In the genomic region with DNA sequence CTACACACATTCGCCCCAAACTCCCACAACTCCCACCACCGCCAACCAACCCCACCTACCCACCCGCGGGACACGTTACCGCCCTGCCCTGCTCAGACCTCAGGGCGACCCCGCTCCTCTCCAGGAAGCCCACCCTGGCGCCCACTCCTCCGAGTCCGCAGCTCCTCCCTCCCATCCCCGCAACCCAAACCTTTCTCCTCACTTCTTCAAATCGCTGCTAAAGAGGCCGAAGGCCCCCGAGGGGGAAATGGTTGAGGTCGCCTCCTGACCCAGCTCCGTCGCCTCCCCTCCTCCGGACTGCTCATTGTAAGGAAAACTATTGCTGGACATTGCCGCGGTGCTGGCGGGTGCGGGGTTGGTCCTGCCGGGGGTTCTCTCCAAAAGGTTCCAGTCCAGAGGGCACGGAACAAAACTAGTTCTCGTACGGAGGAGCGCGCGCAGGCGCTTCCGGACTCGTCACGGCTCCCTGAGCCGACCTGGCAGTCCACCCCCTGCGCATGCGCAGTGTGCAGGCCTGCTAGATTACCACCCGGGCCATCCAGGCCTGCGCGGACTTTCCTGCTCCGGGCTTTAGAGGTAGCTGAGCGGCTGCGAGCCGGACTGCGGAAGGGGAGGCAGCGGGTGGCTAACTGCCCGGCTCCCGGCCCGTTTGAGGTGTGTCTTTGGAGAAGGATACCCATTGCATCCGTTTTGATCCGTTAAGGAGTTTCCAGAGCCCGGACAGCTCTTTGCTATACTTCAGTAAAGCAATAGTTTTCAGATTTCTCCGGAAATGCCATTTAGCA, we compare ENCODE assay signal across 1 cellular context.
TF ChIP-seq lines count a peak whose summit lies in the region.

A gene with protein sequence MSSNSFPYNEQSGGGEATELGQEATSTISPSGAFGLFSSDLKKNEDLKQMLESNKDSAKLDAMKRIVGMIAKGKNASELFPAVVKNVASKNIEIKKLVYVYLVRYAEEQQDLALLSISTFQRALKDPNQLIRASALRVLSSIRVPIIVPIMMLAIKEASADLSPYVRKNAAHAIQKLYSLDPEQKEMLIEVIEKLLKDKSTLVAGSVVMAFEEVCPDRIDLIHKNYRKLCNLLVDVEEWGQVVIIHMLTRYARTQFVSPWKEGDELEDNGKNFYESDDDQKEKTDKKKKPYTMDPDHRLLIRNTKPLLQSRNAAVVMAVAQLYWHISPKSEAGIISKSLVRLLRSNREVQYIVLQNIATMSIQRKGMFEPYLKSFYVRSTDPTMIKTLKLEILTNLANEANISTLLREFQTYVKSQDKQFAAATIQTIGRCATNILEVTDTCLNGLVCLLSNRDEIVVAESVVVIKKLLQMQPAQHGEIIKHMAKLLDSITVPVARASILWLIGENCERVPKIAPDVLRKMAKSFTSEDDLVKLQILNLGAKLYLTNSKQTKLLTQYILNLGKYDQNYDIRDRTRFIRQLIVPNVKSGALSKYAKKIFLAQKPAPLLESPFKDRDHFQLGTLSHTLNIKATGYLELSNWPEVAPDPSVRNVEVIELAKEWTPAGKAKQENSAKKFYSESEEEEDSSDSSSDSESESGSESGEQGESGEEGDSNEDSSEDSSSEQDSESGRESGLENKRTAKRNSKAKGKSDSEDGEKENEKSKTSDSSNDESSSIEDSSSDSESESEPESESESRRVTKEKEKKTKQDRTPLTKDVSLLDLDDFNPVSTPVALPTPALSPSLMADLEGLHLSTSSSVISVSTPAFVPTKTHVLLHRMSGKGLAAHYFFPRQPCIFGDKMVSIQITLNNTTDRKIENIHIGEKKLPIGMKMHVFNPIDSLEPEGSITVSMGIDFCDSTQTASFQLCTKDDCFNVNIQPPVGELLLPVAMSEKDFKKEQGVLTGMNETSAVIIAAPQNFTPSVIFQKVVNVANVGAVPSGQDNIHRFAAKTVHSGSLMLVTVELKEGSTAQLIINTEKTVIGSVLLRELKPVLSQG (minus strand): TSS at position 449 of the 785 bp plus-strand sequence. CDS start 119 bp downstream, at position 330.

TF ChIP-seq in GM12878, 131 proteins besides CTCF, POLR2A, EP300 and RAD21 (continued from another document and continues in another):
- TF ChIP-seq, protein P1, sequence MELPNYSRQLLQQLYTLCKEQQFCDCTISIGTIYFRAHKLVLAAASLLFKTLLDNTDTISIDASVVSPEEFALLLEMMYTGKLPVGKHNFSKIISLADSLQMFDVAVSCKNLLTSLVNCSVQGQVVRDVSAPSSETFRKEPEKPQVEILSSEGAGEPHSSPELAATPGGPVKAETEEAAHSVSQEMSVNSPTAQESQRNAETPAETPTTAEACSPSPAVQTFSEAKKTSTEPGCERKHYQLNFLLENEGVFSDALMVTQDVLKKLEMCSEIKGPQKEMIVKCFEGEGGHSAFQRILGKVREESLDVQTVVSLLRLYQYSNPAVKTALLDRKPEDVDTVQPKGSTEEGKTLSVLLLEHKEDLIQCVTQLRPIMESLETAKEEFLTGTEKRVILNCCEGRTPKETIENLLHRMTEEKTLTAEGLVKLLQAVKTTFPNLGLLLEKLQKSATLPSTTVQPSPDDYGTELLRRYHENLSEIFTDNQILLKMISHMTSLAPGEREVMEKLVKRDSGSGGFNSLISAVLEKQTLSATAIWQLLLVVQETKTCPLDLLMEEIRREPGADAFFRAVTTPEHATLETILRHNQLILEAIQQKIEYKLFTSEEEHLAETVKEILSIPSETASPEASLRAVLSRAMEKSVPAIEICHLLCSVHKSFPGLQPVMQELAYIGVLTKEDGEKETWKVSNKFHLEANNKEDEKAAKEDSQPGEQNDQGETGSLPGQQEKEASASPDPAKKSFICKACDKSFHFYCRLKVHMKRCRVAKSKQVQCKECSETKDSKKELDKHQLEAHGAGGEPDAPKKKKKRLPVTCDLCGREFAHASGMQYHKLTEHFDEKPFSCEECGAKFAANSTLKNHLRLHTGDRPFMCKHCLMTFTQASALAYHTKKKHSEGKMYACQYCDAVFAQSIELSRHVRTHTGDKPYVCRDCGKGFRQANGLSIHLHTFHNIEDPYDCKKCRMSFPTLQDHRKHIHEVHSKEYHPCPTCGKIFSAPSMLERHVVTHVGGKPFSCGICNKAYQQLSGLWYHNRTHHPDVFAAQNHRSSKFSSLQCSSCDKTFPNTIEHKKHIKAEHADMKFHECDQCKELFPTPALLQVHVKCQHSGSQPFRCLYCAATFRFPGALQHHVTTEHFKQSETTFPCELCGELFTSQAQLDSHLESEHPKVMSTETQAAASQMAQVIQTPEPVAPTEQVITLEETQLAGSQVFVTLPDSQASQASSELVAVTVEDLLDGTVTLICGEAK (IDR thresholded peaks at IDR 0.05; ENCODE audit: borderline replicate concordance): peak; percentile 68
- TF ChIP-seq HDAC2 (IDR thresholded peaks at IDR 0.05) (no peak), CHD1 (IDR thresholded peaks at IDR 0.05; ENCODE audit: low read depth, low read length) (peak; percentile 17; the same call in 1 of the 2 replicates), SMAD5 (IDR thresholded peaks at IDR 0.05; ENCODE audit: low read depth) (peak; percentile 75; the same call in 1 of the 2 replicates), SREBF2 (IDR thresholded peaks at IDR 0.05; ENCODE audit: low read length) (no peak), EED (IDR thresholded peaks at IDR 0.05; ENCODE audit: low read depth) (peak; percentile 86), ZNF274 (IDR thresholded peaks at IDR 0.05; ENCODE audit: insufficient read depth, insufficient read length) (no peak), MEF2A (IDR thresholded peaks at IDR 0.05; ENCODE audit: insufficient read depth, low read depth, low read length) (no peak; the same call in 1 of the 2 replicates), NFYA (IDR thresholded peaks at IDR 0.05; ENCODE audit: borderline replicate concordance, low read depth, low read length) (no peak), SMARCA5 (IDR thresholded peaks at IDR 0.05) (0 out of 2 replicates have a peak, but pooled peaks have one; percentile 18), POLR2AphosphoS5 (IDR thresholded peaks at IDR 0.05; ENCODE audit: low read length) (peak; percentile 81), YBX1 (IDR thresholded peaks at IDR 0.05) (no peak)
- TF ChIP-seq, protein P2, sequence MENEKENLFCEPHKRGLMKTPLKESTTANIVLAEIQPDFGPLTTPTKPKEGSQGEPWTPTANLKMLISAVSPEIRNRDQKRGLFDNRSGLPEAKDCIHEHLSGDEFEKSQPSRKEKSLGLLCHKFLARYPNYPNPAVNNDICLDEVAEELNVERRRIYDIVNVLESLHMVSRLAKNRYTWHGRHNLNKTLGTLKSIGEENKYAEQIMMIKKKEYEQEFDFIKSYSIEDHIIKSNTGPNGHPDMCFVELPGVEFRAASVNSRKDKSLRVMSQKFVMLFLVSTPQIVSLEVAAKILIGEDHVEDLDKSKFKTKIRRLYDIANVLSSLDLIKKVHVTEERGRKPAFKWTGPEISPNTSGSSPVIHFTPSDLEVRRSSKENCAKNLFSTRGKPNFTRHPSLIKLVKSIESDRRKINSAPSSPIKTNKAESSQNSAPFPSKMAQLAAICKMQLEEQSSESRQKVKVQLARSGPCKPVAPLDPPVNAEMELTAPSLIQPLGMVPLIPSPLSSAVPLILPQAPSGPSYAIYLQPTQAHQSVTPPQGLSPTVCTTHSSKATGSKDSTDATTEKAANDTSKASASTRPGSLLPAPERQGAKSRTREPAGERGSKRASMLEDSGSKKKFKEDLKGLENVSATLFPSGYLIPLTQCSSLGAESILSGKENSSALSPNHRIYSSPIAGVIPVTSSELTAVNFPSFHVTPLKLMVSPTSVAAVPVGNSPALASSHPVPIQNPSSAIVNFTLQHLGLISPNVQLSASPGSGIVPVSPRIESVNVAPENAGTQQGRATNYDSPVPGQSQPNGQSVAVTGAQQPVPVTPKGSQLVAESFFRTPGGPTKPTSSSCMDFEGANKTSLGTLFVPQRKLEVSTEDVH (IDR thresholded peaks at IDR 0.05; ENCODE audit: low read depth, partially characterized antibody): no peak
- TF ChIP-seq, protein P3, sequence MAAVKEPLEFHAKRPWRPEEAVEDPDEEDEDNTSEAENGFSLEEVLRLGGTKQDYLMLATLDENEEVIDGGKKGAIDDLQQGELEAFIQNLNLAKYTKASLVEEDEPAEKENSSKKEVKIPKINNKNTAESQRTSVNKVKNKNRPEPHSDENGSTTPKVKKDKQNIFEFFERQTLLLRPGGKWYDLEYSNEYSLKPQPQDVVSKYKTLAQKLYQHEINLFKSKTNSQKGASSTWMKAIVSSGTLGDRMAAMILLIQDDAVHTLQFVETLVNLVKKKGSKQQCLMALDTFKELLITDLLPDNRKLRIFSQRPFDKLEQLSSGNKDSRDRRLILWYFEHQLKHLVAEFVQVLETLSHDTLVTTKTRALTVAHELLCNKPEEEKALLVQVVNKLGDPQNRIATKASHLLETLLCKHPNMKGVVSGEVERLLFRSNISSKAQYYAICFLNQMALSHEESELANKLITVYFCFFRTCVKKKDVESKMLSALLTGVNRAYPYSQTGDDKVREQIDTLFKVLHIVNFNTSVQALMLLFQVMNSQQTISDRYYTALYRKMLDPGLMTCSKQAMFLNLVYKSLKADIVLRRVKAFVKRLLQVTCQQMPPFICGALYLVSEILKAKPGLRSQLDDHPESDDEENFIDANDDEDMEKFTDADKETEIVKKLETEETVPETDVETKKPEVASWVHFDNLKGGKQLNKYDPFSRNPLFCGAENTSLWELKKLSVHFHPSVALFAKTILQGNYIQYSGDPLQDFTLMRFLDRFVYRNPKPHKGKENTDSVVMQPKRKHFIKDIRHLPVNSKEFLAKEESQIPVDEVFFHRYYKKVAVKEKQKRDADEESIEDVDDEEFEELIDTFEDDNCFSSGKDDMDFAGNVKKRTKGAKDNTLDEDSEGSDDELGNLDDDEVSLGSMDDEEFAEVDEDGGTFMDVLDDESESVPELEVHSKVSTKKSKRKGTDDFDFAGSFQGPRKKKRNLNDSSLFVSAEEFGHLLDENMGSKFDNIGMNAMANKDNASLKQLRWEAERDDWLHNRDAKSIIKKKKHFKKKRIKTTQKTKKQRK (IDR thresholded peaks at IDR 0.05; ENCODE audit: low read depth, low read length): no peak
- TF ChIP-seq, protein P4, sequence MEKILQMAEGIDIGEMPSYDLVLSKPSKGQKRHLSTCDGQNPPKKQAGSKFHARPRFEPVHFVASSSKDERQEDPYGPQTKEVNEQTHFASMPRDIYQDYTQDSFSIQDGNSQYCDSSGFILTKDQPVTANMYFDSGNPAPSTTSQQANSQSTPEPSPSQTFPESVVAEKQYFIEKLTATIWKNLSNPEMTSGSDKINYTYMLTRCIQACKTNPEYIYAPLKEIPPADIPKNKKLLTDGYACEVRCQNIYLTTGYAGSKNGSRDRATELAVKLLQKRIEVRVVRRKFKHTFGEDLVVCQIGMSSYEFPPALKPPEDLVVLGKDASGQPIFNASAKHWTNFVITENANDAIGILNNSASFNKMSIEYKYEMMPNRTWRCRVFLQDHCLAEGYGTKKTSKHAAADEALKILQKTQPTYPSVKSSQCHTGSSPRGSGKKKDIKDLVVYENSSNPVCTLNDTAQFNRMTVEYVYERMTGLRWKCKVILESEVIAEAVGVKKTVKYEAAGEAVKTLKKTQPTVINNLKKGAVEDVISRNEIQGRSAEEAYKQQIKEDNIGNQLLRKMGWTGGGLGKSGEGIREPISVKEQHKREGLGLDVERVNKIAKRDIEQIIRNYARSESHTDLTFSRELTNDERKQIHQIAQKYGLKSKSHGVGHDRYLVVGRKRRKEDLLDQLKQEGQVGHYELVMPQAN (conservative IDR thresholded peaks at IDR 0.05): peak; percentile 33
- TF ChIP-seq, protein P5, sequence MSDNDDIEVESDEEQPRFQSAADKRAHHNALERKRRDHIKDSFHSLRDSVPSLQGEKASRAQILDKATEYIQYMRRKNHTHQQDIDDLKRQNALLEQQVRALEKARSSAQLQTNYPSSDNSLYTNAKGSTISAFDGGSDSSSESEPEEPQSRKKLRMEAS (IDR thresholded peaks at IDR 0.05; ENCODE audit: low read depth, low read length): peak; percentile 63; the same call in 1 of the 2 replicates
- TF ChIP-seq, protein P6, sequence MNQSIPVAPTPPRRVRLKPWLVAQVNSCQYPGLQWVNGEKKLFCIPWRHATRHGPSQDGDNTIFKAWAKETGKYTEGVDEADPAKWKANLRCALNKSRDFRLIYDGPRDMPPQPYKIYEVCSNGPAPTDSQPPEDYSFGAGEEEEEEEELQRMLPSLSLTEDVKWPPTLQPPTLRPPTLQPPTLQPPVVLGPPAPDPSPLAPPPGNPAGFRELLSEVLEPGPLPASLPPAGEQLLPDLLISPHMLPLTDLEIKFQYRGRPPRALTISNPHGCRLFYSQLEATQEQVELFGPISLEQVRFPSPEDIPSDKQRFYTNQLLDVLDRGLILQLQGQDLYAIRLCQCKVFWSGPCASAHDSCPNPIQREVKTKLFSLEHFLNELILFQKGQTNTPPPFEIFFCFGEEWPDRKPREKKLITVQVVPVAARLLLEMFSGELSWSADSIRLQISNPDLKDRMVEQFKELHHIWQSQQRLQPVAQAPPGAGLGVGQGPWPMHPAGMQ (IDR thresholded peaks at IDR 0.05; ENCODE audit: borderline replicate concordance): no peak
- TF ChIP-seq, protein P7, sequence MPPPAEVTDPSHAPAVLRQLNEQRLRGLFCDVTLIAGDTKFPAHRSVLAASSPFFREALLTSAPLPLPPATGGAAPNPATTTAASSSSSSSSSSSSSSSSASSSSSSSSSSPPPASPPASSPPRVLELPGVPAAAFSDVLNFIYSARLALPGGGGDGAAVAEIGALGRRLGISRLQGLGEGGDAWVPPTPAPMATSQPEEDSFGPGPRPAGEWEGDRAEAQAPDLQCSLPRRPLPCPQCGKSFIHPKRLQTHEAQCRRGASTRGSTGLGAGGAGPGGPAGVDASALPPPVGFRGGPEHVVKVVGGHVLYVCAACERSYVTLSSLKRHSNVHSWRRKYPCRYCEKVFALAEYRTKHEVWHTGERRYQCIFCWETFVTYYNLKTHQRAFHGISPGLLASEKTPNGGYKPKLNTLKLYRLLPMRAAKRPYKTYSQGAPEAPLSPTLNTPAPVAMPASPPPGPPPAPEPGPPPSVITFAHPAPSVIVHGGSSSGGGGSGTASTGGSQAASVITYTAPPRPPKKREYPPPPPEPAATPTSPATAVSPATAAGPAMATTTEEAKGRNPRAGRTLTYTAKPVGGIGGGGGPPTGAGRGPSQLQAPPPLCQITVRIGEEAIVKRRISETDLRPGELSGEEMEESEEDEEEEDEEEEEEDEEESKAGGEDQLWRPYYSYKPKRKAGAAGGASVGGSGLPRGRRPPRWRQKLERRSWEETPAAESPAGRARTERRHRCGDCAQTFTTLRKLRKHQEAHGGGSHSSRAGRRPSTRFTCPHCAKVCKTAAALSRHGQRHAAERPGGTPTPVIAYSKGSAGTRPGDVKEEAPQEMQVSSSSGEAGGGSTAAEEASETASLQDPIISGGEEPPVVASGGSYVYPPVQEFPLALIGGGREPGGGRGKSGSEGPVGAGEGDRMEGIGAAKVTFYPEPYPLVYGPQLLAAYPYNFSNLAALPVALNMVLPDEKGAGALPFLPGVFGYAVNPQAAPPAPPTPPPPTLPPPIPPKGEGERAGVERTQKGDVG (CRISPR knock-in tag; IDR thresholded peaks at IDR 0.05): no peak
